1 cellular context compared by ENCODE assay signal in the genomic region with DNA sequence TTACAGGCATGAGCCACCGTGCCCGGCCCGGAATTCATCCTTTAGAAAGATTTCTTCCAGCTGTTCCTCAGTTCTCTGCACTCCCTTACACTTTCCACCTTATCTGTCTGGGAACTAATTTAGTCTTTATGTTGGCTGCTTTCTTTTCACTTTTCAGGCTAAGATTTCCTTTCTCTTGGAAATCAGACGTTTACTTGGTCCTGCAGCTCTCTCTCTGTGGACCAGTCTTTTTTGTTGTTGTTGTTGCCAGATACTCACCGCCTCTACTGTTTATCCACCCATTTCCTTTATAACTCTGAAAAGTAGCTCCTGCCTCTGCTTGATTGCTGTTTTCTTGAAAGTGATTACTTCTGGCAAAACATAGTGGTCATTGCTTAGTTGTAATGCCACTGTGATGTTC.
TF ChIP-seq lines count a peak whose summit lies in the region.

No MANE protein-coding gene starts in this region.

TF ChIP-seq in GM23338, 12 proteins besides CTCF, POLR2A, EP300 and RAD21:
- no peak for TF ChIP-seq EZH2 (IDR thresholded peaks at IDR 0.05; ENCODE audit: low read depth, unreplicated experiment)
- no peak for TF ChIP-seq EZH2phosphoT487 (IDR thresholded peaks at IDR 0.05; ENCODE audit: unreplicated experiment)
- TF ChIP-seq POLR2AphosphoS5 (IDR thresholded peaks at IDR 0.05; ENCODE audit: low read depth) = no peak
- no peak for TF ChIP-seq ZNF331 (CRISPR knock-in tag; IDR thresholded peaks at IDR 0.05; ENCODE audit: low read depth)
- TF ChIP-seq, protein P1, sequence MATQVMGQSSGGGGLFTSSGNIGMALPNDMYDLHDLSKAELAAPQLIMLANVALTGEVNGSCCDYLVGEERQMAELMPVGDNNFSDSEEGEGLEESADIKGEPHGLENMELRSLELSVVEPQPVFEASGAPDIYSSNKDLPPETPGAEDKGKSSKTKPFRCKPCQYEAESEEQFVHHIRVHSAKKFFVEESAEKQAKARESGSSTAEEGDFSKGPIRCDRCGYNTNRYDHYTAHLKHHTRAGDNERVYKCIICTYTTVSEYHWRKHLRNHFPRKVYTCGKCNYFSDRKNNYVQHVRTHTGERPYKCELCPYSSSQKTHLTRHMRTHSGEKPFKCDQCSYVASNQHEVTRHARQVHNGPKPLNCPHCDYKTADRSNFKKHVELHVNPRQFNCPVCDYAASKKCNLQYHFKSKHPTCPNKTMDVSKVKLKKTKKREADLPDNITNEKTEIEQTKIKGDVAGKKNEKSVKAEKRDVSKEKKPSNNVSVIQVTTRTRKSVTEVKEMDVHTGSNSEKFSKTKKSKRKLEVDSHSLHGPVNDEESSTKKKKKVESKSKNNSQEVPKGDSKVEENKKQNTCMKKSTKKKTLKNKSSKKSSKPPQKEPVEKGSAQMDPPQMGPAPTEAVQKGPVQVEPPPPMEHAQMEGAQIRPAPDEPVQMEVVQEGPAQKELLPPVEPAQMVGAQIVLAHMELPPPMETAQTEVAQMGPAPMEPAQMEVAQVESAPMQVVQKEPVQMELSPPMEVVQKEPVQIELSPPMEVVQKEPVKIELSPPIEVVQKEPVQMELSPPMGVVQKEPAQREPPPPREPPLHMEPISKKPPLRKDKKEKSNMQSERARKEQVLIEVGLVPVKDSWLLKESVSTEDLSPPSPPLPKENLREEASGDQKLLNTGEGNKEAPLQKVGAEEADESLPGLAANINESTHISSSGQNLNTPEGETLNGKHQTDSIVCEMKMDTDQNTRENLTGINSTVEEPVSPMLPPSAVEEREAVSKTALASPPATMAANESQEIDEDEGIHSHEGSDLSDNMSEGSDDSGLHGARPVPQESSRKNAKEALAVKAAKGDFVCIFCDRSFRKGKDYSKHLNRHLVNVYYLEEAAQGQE (IDR thresholded peaks at IDR 0.05; ENCODE audit: unreplicated experiment) = no peak
- TF ChIP-seq, protein P2, sequence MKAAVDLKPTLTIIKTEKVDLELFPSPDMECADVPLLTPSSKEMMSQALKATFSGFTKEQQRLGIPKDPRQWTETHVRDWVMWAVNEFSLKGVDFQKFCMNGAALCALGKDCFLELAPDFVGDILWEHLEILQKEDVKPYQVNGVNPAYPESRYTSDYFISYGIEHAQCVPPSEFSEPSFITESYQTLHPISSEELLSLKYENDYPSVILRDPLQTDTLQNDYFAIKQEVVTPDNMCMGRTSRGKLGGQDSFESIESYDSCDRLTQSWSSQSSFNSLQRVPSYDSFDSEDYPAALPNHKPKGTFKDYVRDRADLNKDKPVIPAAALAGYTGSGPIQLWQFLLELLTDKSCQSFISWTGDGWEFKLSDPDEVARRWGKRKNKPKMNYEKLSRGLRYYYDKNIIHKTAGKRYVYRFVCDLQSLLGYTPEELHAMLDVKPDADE (IDR thresholded peaks at IDR 0.05) = no peak
- no peak for TF ChIP-seq JUNB (IDR thresholded peaks at IDR 0.05; ENCODE audit: unreplicated experiment)
- no peak for TF ChIP-seq NANOG (IDR thresholded peaks at IDR 0.05; ENCODE audit: borderline replicate concordance)
- TF ChIP-seq CREB1 (CRISPR knock-in tag; IDR thresholded peaks at IDR 0.05; ENCODE audit: low read depth) = no peak
- TF ChIP-seq ZNF114 (CRISPR knock-in tag; IDR thresholded peaks at IDR 0.05) = no peak
- TF ChIP-seq, protein P3, sequence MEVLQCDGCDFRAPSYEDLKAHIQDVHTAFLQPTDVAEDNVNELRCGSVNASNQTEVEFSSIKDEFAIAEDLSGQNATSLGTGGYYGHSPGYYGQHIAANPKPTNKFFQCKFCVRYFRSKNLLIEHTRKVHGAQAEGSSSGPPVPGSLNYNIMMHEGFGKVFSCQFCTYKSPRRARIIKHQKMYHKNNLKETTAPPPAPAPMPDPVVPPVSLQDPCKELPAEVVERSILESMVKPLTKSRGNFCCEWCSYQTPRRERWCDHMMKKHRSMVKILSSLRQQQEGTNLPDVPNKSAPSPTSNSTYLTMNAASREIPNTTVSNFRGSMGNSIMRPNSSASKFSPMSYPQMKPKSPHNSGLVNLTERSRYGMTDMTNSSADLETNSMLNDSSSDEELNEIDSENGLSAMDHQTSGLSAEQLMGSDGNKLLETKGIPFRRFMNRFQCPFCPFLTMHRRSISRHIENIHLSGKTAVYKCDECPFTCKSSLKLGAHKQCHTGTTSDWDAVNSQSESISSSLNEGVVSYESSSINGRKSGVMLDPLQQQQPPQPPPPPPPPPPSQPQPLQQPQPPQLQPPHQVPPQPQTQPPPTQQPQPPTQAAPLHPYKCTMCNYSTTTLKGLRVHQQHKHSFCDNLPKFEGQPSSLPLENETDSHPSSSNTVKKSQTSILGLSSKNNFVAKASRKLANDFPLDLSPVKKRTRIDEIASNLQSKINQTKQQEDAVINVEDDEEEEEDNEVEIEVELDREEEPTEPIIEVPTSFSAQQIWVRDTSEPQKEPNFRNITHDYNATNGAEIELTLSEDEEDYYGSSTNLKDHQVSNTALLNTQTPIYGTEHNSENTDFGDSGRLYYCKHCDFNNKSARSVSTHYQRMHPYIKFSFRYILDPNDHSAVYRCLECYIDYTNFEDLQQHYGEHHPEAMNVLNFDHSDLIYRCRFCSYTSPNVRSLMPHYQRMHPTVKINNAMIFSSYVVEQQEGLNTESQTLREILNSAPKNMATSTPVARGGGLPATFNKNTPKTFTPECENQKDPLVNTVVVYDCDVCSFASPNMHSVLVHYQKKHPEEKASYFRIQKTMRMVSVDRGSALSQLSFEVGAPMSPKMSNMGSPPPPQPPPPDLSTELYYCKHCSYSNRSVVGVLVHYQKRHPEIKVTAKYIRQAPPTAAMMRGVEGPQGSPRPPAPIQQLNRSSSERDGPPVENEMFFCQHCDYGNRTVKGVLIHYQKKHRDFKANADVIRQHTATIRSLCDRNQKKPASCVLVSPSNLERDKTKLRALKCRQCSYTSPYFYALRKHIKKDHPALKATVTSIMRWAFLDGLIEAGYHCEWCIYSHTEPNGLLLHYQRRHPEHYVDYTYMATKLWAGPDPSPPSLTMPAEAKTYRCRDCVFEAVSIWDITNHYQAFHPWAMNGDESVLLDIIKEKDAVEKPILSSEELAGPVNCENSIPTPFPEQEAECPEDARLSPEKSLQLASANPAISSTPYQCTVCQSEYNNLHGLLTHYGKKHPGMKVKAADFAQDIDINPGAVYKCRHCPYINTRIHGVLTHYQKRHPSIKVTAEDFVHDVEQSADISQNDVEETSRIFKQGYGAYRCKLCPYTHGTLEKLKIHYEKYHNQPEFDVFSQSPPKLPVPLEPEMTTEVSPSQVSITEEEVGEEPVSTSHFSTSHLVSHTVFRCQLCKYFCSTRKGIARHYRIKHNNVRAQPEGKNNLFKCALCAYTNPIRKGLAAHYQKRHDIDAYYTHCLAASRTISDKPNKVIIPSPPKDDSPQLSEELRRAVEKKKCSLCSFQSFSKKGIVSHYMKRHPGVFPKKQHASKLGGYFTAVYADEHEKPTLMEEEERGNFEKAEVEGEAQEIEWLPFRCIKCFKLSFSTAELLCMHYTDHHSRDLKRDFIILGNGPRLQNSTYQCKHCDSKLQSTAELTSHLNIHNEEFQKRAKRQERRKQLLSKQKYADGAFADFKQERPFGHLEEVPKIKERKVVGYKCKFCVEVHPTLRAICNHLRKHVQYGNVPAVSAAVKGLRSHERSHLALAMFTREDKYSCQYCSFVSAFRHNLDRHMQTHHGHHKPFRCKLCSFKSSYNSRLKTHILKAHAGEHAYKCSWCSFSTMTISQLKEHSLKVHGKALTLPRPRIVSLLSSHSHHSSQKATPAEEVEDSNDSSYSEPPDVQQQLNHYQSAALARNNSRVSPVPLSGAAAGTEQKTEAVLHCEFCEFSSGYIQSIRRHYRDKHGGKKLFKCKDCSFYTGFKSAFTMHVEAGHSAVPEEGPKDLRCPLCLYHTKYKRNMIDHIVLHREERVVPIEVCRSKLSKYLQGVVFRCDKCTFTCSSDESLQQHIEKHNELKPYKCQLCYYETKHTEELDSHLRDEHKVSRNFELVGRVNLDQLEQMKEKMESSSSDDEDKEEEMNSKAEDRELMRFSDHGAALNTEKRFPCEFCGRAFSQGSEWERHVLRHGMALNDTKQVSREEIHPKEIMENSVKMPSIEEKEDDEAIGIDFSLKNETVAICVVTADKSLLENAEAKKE (CRISPR knock-in tag; IDR thresholded peaks at IDR 0.05) = no peak
- no peak for TF ChIP-seq STAT1 (IDR thresholded peaks at IDR 0.05; ENCODE audit: unreplicated experiment)
